6 cellular contexts compared by ENCODE assay signal in genomic region chr9:35748239-35748857, GRCh38. TPM values are rescaled to one million over a fixed set of nuclear protein-coding genes. Genes with fewer than 3 reads are reported as not detected.
DNase-seq lines count a peak whose midpoint lies in the region; ATAC-seq and TF ChIP-seq lines count a peak whose summit lies in the region.

No MANE protein-coding gene starts in this region.

- DNase-seq in foreskin fibroblast (peak in 1 of 2 donors; percentile 36), testis (no peak), 8988T (no peak)

- TF ChIP-seq POLR2A in testis (IDR thresholded peaks at IDR 0.05), result no peak

- H4K20me1 ChIP-seq in BLaER1 treated with 17β-estradiol and CSF1 and Interleukin-3, amounts not matched to agents 10 nM and 100 nM, result peaks cover 0 to 53% (median 34%) of the 10 kb centered on the region in 11 experiments; a peak in 15 of 22 replicates
- no peaks in the 10 kb centered on the region for H4K20me1 ChIP-seq in OCI-LY1 (ENCODE audit: insufficient read depth, low read length)

- H3K79me2 ChIP-seq in OCI-LY1 (ENCODE audit: insufficient read depth, low read length), result peaks cover 29% of the 10 kb centered on the region

- H3K4me2 ChIP-seq in BLaER1 treated with 17β-estradiol and CSF1 and Interleukin-3, amounts not matched to agents 10 nM and 100 nM, result peak overlapping the region; percentile 78 to 100 (median 96)
- peak overlapping the region; percentile 79 for H3K4me2 ChIP-seq in OCI-LY1 (ENCODE audit: low read length)

- H3K36me3 ChIP-seq in BLaER1 treated with 17β-estradiol and CSF1 and Interleukin-3, amounts not matched to agents 10 nM and 100 nM, result peaks cover 25 to 61% (median 42%) of the 10 kb centered on the region in 11 experiments
- peaks cover 34% of the 10 kb centered on the region; the same call in 1 of the 2 replicates for H3K36me3 ChIP-seq in OCI-LY1 (ENCODE audit: insufficient read depth, low read length)
- H3K36me3 ChIP-seq in testis (ENCODE audit: low read depth, missing control alignments), result no peaks in the 10 kb centered on the region

- H3K9me2 ChIP-seq in OCI-LY1 (ENCODE audit: low read depth, low read length), result no peaks in the 10 kb centered on the region

- H3K4me3 ChIP-seq in BLaER1 treated with 17β-estradiol and CSF1 and Interleukin-3, amounts not matched to agents 10 nM and 100 nM, result peak overlapping the region; percentile 81 to 97 (median 88)
- H3K4me3 ChIP-seq in OCI-LY1 (ENCODE audit: low read depth, low read length, poor library complexity, severe bottlenecking), result peak overlapping the region; percentile 76
- peak overlapping the region; percentile 88 to 90 for H3K4me3 ChIP-seq in foreskin fibroblast (ENCODE audit: low read depth in 1 of 2, low read length in 2 of 2)
- H3K4me3 ChIP-seq in testis, result peak overlapping the region; percentile 84 to 97

- H2AFZ ChIP-seq in OCI-LY1 (ENCODE audit: low read length), result no peak overlapping the region

- H3K9me3 ChIP-seq in BLaER1 treated with 17β-estradiol and CSF1 and Interleukin-3, amounts not matched to agents 10 nM and 100 nM (replicated peaks in 1 of 11), result no peaks in the 10 kb centered on the region
- H3K9me3 ChIP-seq in OCI-LY1 (ENCODE audit: low read length), result no peaks in the 10 kb centered on the region
- H3K9me3 ChIP-seq in testis, result no peaks in the 10 kb centered on the region

- TF ChIP-seq CTCF in OCI-LY1 (IDR thresholded peaks at IDR 0.05; ENCODE audit: low read length), result no peak
- TF ChIP-seq CTCF in foreskin fibroblast (IDR thresholded peaks at IDR 0.05; ENCODE audit: low read depth, low read length), result no peak
- no peak for TF ChIP-seq CTCF in testis (IDR thresholded peaks at IDR 0.05)

- WGBS in testis, 2 donors, result 0% methylated on average over 13 to 24 of the region's 24 CpGs

- H3K9ac ChIP-seq in BLaER1 treated with 17β-estradiol and CSF1 and Interleukin-3, amounts not matched to agents 10 nM and 100 nM, result peak overlapping the region; percentile 77 to 89 (median 85)
- H3K9ac ChIP-seq in OCI-LY1 (ENCODE audit: low read length), result peak overlapping the region; percentile 75

- peak overlapping the region; percentile 79 to 90 (median 81) for H3K27ac ChIP-seq in BLaER1 treated with 17β-estradiol and CSF1 and Interleukin-3, amounts not matched to agents 10 nM and 100 nM
- H3K27ac ChIP-seq in OCI-LY1 (ENCODE audit: low read depth, low read length, poor library complexity, severe bottlenecking) (no peak overlapping the region), testis (peak overlapping the region in 1 of 2 donors; percentile 80)

- H3K4me1 ChIP-seq in BLaER1 treated with 17β-estradiol and CSF1 and Interleukin-3, amounts not matched to agents 10 nM and 100 nM, result peaks cover 53 to 64% (median 56%) of the 10 kb centered on the region in 10 experiments
- H3K4me1 ChIP-seq in OCI-LY1 (ENCODE audit: insufficient read depth, low read length, severe bottlenecking), result peaks cover 36% of the 10 kb centered on the region
- peaks cover 33% of the 10 kb centered on the region for H3K4me1 ChIP-seq in testis

- intact Hi-C loops in testis (cut with DNase I; ENCODE audit: low total_unique reads), result no loop called here

- no peak for ATAC-seq in HG02763 (IDR thresholded peaks at IDR 0.05; ENCODE audit: unreplicated experiment)

- no peaks in the 10 kb centered on the region for H3F3A ChIP-seq in OCI-LY1 (ENCODE audit: insufficient read depth, low read length)

- H3K27me3 ChIP-seq in BLaER1 treated with 17β-estradiol and CSF1 and Interleukin-3, amounts not matched to agents 10 nM and 100 nM, result no peaks in the 10 kb centered on the region
- H3K27me3 ChIP-seq in OCI-LY1 (ENCODE audit: insufficient read depth, low read length) (no peaks in the 10 kb centered on the region), testis (no peaks in the 10 kb centered on the region)

RNA-seq across cellular contexts. Expression of gene GBA2, which starts 0.7 kb away (rescaled TPM):
- 10 to 100 TPM; 66.5 to 77.1 TPM for total RNA-seq in testis
- polyA plus RNA-seq in testis (ENCODE audit: insufficient read depth, low read depth, low replicate concordance), result 51.3 TPM

RNA-seq across cellular contexts. Expression of gene RGP1, which starts 0.7 kb away (rescaled TPM):
- 10 to 100 TPM; 21.1 to 21.4 TPM for total RNA-seq in testis
- polyA plus RNA-seq in testis (ENCODE audit: insufficient read depth, low read depth, low replicate concordance), result 23.9 TPM

RNA-seq across cellular contexts. Expression of gene MSMP, which starts 5.7 kb away (rescaled TPM):
- 1 to 10 TPM in 1 of 2 donors, not detected in 1; 1.7 TPM for total RNA-seq in testis
- 1.9 TPM for polyA plus RNA-seq in testis (ENCODE audit: insufficient read depth, low read depth, low replicate concordance)

RNA-seq across cellular contexts. Expression of gene CREB3, which starts 15.9 kb away (rescaled TPM):
- 10 to 100 TPM; 51.2 to 63.1 TPM for total RNA-seq in testis
- polyA plus RNA-seq in testis (ENCODE audit: insufficient read depth, low read depth, low replicate concordance), result 85.0 TPM

RNA-seq across cellular contexts. Expression of gene TLN1, which starts 16.4 kb away (rescaled TPM):
- total RNA-seq in testis, result 100 to 1,000 TPM; 134 to 201 TPM
- 171 TPM for polyA plus RNA-seq in testis (ENCODE audit: insufficient read depth, low read depth, low replicate concordance)
